In the genomic region with DNA sequence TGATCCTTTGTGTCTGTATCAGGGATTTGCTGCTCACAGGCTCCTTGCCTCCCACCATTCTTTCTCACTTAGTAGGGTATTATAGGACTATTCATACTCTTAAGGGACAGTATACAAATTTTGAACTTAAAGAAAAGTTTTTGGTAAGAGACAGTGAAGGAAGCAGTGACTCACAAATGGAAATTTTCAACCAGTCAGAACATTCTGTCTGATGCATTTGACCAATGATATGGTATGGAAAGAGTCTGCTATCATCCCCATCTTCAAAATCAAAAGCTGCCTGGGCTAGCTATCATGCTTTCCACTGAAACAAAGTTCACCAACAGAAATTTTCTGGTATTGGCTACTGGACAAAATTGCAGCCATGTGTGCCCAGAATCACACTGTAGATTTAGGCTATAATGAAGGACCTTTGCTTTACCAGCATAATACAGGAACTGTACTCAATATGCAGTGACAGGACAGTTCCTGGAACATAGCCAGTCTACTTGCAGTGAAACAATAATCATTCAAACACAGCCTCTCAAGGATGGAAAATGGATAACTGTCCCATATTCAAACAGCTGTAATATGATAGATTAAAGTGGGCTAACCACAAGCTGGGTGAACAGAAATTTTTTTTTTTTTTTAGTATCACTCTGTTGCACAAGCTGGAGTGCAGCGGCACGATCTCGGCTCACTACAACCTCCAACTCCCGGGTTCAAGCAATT, we compare ENCODE assay signal across 13 cellular contexts.
DNase-seq lines count a peak whose midpoint lies in the region; ATAC-seq and TF ChIP-seq lines count a peak whose summit lies in the region.
"Had no signal": no experiment of that assay in that cellular context is flagged by ENCODE, and none has a peak within 500 bp of the region (broad histone marks: within the 10 kb centered on the region; RNA-seq: fewer than 3 reads in every experiment).

No MANE protein-coding gene starts in this region.

- no peaks in the 10 kb centered on the region for H3K36me3 Mint-ChIP-seq in activated naive CD4-positive, alpha-beta T cell treated with anti-CD3 and anti-CD28 coated beads, Interleukin-2, amount 50 U/mL, for 72 hours
- no peaks in the 10 kb centered on the region for H3K36me3 Mint-ChIP-seq in natural killer cell
- H3K36me3 Mint-ChIP-seq: WTC11 had no signal

- H3K4me3 Mint-ChIP-seq in natural killer cell = no peak overlapping the region
- H3K4me3 Mint-ChIP-seq: WTC11 had no signal

- peak; percentile 66 to 68 for ATAC-seq in activated naive CD4-positive, alpha-beta T cell treated with anti-CD3 and anti-CD28 coated beads, Interleukin-2, amount 50 U/mL, for 72 hours
- ATAC-seq in SK-N-SH treated with all-trans-retinoic acid at 6 μM for 48 hours (peak; percentile 23), GM21526 (IDR thresholded peaks at IDR 0.05; ENCODE audit: low FRiP score, unreplicated experiment) (no peak), natural killer cell (no peak)
- ATAC-seq: heart left ventricle, WTC11 had no signal

- no peak for DNase-seq in activated naive CD4-positive, alpha-beta T cell treated with anti-CD3 and anti-CD28 coated beads, Interleukin-2, amount 50 U/mL, for 72 hours (ENCODE audit: low spot score in 2 of 2)
- DNase-seq in activated naive CD4-positive, alpha-beta T cell (lab: John Stamatoyannopoulos, UW) = no peak
- DNase-seq in dermis blood vessel endothelial cell (peak; percentile 20), NCI-H187 treated with DMSO at 0.1 percent for 48 hours (lab: John Stamatoyannopoulos, UW) (no peak), COR-L47 (lab: John Stamatoyannopoulos, UW) (no peak), natural killer cell (no peak)
- DNase-seq: heart left ventricle; NCI-H345; sigmoid colon; stimulated activated CD4-positive, alpha-beta T cell treated with anti-CD3 and anti-CD28 coated beads, Interleukin-2, amount 100 ng/mL, for 48 hours had no signal

- no peaks in the 10 kb centered on the region for H3K4me1 Mint-ChIP-seq in natural killer cell
- H3K4me1 Mint-ChIP-seq: WTC11 had no signal

- H3K9me3 Mint-ChIP-seq in activated naive CD4-positive, alpha-beta T cell treated with anti-CD3 and anti-CD28 coated beads, Interleukin-2, amount 50 U/mL, for 72 hours = no peaks in the 10 kb centered on the region
- H3K9me3 Mint-ChIP-seq in natural killer cell = no peaks in the 10 kb centered on the region
- H3K9me3 Mint-ChIP-seq: WTC11 had no signal

- peak overlapping the region in 1 of 2 donors; percentile 81 for H3K27ac Mint-ChIP-seq in activated naive CD4-positive, alpha-beta T cell treated with anti-CD3 and anti-CD28 coated beads, Interleukin-2, amount 50 U/mL, for 72 hours
- no peak overlapping the region for H3K27ac Mint-ChIP-seq in natural killer cell
- H3K27ac Mint-ChIP-seq: WTC11 had no signal

- intact Hi-C loops in natural killer cell (cut with micrococcal nuclease) = no loop called here

- no peaks in the 10 kb centered on the region for H3K27me3 Mint-ChIP-seq in natural killer cell (ENCODE audit: low read depth in 2 of 2)

- TF ChIP-seq CTCF in natural killer cell (IDR thresholded peaks at IDR 0.05) = no peak

TF ChIP-seq in SK-N-SH treated with all-trans-retinoic acid at 6 μM for 48 hours, 23 proteins besides CTCF, POLR2A, EP300 and RAD21:
- TF ChIP-seq, protein P1, sequence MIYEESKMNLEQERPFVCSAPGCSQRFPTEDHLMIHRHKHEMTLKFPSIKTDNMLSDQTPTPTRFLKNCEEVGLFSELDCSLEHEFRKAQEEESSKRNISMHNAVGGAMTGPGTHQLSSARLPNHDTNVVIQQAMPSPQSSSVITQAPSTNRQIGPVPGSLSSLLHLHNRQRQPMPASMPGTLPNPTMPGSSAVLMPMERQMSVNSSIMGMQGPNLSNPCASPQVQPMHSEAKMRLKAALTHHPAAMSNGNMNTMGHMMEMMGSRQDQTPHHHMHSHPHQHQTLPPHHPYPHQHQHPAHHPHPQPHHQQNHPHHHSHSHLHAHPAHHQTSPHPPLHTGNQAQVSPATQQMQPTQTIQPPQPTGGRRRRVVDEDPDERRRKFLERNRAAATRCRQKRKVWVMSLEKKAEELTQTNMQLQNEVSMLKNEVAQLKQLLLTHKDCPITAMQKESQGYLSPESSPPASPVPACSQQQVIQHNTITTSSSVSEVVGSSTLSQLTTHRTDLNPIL (CRISPR knock-in tag; IDR thresholded peaks at IDR 0.05; ENCODE audit: low read depth) = no peak
- no peak for TF ChIP-seq ZNF8 (CRISPR knock-in tag; IDR thresholded peaks at IDR 0.05)
TF ChIP-seq in SK-N-SH treated with all-trans-retinoic acid at 6 μM for 48 hours: peak in this region for 0.

Comparison
In these comparisons a context has a peak if more than half of its experiments do, and no peak if none do; other contexts are left out.
1. ATAC-seq: peak in activated naive CD4-positive, alpha-beta T cell treated with anti-CD3 and anti-CD28 coated beads, Interleukin-2, amount 50 U/mL, for 72 hours (2 of 2) and SK-N-SH treated with all-trans-retinoic acid at 6 μM for 48 hours (single experiment); none in GM21526 (single experiment) and natural killer cell (0 of 3).